Comparison of ENCODE assay signal across 2 cellular contexts in the genomic region with DNA sequence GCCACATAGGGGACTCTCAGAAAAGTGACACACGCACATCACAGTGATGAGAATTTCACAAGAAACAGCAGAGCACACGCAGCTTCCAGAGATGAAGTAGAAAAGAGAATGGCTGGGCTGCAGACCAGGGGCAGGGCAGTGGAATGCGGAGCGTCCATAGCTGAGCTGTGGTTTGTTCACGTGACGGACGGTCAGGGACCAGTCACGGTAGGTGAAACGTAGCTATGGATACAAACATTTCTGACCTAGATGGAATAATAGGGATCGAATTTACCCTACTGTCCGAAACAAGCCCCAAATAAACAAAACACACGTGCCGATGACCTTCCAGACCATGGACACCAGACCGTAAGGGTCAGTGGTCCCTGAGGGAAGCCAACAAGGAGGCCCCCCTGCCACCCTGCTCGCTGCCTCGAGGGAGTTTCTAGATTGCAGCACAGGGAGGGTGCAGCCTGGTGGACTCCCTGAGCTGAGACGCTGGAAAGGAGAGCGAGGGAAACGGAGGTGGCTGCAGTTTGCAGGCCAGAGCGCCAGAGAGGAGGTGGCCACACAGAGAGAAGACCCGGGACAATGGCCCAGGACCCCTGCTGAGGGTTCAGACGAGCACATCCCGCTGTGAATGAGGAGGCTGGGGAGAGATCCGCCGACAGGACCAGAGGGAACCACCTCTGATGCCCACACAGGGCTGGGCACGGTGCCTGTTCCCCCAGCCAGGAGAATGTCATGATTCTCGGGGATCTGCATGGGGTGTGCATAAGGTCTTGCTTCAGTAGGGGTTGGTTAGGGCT.
TF ChIP-seq lines count a peak whose summit lies in the region.

No MANE protein-coding gene starts in this region.

TF ChIP-seq in GM23338, 12 proteins besides CTCF, POLR2A, EP300 and RAD21 (continued from another document):
- TF ChIP-seq, protein P1, sequence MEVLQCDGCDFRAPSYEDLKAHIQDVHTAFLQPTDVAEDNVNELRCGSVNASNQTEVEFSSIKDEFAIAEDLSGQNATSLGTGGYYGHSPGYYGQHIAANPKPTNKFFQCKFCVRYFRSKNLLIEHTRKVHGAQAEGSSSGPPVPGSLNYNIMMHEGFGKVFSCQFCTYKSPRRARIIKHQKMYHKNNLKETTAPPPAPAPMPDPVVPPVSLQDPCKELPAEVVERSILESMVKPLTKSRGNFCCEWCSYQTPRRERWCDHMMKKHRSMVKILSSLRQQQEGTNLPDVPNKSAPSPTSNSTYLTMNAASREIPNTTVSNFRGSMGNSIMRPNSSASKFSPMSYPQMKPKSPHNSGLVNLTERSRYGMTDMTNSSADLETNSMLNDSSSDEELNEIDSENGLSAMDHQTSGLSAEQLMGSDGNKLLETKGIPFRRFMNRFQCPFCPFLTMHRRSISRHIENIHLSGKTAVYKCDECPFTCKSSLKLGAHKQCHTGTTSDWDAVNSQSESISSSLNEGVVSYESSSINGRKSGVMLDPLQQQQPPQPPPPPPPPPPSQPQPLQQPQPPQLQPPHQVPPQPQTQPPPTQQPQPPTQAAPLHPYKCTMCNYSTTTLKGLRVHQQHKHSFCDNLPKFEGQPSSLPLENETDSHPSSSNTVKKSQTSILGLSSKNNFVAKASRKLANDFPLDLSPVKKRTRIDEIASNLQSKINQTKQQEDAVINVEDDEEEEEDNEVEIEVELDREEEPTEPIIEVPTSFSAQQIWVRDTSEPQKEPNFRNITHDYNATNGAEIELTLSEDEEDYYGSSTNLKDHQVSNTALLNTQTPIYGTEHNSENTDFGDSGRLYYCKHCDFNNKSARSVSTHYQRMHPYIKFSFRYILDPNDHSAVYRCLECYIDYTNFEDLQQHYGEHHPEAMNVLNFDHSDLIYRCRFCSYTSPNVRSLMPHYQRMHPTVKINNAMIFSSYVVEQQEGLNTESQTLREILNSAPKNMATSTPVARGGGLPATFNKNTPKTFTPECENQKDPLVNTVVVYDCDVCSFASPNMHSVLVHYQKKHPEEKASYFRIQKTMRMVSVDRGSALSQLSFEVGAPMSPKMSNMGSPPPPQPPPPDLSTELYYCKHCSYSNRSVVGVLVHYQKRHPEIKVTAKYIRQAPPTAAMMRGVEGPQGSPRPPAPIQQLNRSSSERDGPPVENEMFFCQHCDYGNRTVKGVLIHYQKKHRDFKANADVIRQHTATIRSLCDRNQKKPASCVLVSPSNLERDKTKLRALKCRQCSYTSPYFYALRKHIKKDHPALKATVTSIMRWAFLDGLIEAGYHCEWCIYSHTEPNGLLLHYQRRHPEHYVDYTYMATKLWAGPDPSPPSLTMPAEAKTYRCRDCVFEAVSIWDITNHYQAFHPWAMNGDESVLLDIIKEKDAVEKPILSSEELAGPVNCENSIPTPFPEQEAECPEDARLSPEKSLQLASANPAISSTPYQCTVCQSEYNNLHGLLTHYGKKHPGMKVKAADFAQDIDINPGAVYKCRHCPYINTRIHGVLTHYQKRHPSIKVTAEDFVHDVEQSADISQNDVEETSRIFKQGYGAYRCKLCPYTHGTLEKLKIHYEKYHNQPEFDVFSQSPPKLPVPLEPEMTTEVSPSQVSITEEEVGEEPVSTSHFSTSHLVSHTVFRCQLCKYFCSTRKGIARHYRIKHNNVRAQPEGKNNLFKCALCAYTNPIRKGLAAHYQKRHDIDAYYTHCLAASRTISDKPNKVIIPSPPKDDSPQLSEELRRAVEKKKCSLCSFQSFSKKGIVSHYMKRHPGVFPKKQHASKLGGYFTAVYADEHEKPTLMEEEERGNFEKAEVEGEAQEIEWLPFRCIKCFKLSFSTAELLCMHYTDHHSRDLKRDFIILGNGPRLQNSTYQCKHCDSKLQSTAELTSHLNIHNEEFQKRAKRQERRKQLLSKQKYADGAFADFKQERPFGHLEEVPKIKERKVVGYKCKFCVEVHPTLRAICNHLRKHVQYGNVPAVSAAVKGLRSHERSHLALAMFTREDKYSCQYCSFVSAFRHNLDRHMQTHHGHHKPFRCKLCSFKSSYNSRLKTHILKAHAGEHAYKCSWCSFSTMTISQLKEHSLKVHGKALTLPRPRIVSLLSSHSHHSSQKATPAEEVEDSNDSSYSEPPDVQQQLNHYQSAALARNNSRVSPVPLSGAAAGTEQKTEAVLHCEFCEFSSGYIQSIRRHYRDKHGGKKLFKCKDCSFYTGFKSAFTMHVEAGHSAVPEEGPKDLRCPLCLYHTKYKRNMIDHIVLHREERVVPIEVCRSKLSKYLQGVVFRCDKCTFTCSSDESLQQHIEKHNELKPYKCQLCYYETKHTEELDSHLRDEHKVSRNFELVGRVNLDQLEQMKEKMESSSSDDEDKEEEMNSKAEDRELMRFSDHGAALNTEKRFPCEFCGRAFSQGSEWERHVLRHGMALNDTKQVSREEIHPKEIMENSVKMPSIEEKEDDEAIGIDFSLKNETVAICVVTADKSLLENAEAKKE (CRISPR knock-in tag; IDR thresholded peaks at IDR 0.05): no peak
- TF ChIP-seq EZH2 (IDR thresholded peaks at IDR 0.05; ENCODE audit: low read depth, unreplicated experiment): no peak
- TF ChIP-seq, protein P2, sequence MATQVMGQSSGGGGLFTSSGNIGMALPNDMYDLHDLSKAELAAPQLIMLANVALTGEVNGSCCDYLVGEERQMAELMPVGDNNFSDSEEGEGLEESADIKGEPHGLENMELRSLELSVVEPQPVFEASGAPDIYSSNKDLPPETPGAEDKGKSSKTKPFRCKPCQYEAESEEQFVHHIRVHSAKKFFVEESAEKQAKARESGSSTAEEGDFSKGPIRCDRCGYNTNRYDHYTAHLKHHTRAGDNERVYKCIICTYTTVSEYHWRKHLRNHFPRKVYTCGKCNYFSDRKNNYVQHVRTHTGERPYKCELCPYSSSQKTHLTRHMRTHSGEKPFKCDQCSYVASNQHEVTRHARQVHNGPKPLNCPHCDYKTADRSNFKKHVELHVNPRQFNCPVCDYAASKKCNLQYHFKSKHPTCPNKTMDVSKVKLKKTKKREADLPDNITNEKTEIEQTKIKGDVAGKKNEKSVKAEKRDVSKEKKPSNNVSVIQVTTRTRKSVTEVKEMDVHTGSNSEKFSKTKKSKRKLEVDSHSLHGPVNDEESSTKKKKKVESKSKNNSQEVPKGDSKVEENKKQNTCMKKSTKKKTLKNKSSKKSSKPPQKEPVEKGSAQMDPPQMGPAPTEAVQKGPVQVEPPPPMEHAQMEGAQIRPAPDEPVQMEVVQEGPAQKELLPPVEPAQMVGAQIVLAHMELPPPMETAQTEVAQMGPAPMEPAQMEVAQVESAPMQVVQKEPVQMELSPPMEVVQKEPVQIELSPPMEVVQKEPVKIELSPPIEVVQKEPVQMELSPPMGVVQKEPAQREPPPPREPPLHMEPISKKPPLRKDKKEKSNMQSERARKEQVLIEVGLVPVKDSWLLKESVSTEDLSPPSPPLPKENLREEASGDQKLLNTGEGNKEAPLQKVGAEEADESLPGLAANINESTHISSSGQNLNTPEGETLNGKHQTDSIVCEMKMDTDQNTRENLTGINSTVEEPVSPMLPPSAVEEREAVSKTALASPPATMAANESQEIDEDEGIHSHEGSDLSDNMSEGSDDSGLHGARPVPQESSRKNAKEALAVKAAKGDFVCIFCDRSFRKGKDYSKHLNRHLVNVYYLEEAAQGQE (IDR thresholded peaks at IDR 0.05; ENCODE audit: unreplicated experiment): no peak
TF ChIP-seq in GM23338: peak in this region for 0.

TF ChIP-seq in Ishikawa, 13 proteins besides CTCF, POLR2A, EP300 and RAD21 (continued from another document):
- TF ChIP-seq, protein P2 (IDR thresholded peaks at IDR 0.05; ENCODE audit: low read depth): no peak
TF ChIP-seq in Ishikawa: peak in this region for 1.
